Comparison of ENCODE assay signal across 19 cellular contexts in genomic region chr2:241989074-241989473, GRCh38.
A peak's percentile ranks its signal among the peaks of the same experiment; 100 is the strongest.
DNase-seq lines count a peak whose midpoint lies in the region; ATAC-seq and TF ChIP-seq lines count a peak whose summit lies in the region.
"Had no signal": no experiment of that assay in that cellular context is flagged by ENCODE, and none has a peak within 500 bp of the region (broad histone marks: within the 10 kb centered on the region; RNA-seq: fewer than 3 reads in every experiment).

No MANE protein-coding gene starts in this region.

- H3K4me1 ChIP-seq in Peyer's patch, result no peaks in the 10 kb centered on the region
- H3K4me1 ChIP-seq in suprapubic skin, result no peaks in the 10 kb centered on the region

- peaks cover 34% of the 10 kb centered on the region for H3K4me1 Mint-ChIP-seq in memory B cell

- 98% methylated on average over 7 of the region's 7 CpGs for WGBS in suprapubic skin

- H3K4me3 ChIP-seq in Peyer's patch, result no peak overlapping the region
- no peak overlapping the region for H3K4me3 ChIP-seq in suprapubic skin
- H3K4me3 ChIP-seq: BLaER1 treated with 17β-estradiol and CSF1 and Interleukin-3, amounts not matched to agents 10 nM and 100 nM; SK-N-MC had no signal

- TF ChIP-seq POLR2A in Peyer's patch (IDR thresholded peaks at IDR 0.05), result no peak
- TF ChIP-seq POLR2A in suprapubic skin (IDR thresholded peaks at IDR 0.05), result no peak

- H3K4me3 Mint-ChIP-seq in memory B cell, result peak overlapping the region; percentile 51
- H3K4me3 Mint-ChIP-seq: CD8-positive, alpha-beta memory T cell had no signal

- no peaks in the 10 kb centered on the region for H3K27me3 Mint-ChIP-seq in memory B cell

- H3K36me3 ChIP-seq in Peyer's patch (no peaks in the 10 kb centered on the region), suprapubic skin (no peaks in the 10 kb centered on the region)

- H3K27ac Mint-ChIP-seq in memory B cell, result peak overlapping the region; percentile 96

- TF ChIP-seq CTCF in Peyer's patch (IDR thresholded peaks at IDR 0.05) (no peak), suprapubic skin (IDR thresholded peaks at IDR 0.05) (no peak)

- H3K9me3 ChIP-seq in Peyer's patch (no peaks in the 10 kb centered on the region), suprapubic skin (no peaks in the 10 kb centered on the region)

- ATAC-seq in memory B cell (ENCODE audit: low read depth), result peak; percentile 73

- H3K27ac ChIP-seq in Peyer's patch (no peak overlapping the region), suprapubic skin (no peak overlapping the region)
- H3K27ac ChIP-seq: BLaER1 treated with 17β-estradiol and CSF1 and Interleukin-3, amounts not matched to agents 10 nM and 100 nM; KMS-11; SK-N-MC had no signal

- H3K27me3 ChIP-seq in Peyer's patch (no peaks in the 10 kb centered on the region), suprapubic skin (no peaks in the 10 kb centered on the region)
- H3K27me3 ChIP-seq: BLaER1 treated with 17β-estradiol and CSF1 and Interleukin-3, amounts not matched to agents 10 nM and 100 nM had no signal

- TF ChIP-seq EP300 in suprapubic skin (IDR thresholded peaks at IDR 0.05), result no peak

- peaks cover 26% of the 10 kb centered on the region for H3K36me3 Mint-ChIP-seq in memory B cell
- H3K36me3 Mint-ChIP-seq: CD8-positive, alpha-beta memory T cell had no signal

- H3K9me3 Mint-ChIP-seq in memory B cell, result peaks cover 15% of the 10 kb centered on the region
- H3K9me3 Mint-ChIP-seq: CD8-positive, alpha-beta memory T cell had no signal

- DNase-seq in NCI-H526 (lab: John Stamatoyannopoulos, UW) (peak; percentile 18 to 80), NCI-H526 treated with DMSO at 0.1 percent for 48 hours (lab: John Stamatoyannopoulos, UW) (no peak), Peyer's patch (peak; percentile 18 to 52 (median 23)), memory B cell (ENCODE audit: low spot score in 2 of 2) (peak in 1 of 2 donors; percentile 52), suprapubic skin (ENCODE audit: low spot score in 2 of 2) (peak; percentile 27 to 50), cerebellar cortex (ENCODE audit: low spot score) (no peak), globus pallidus (ENCODE audit: low spot score) (no peak), NCI-H69 (lab: John Stamatoyannopoulos, UW) (no peak)
- DNase-seq: CD8-positive, alpha-beta memory T cell; DMS79 treated with DMSO at 0.1 percent for 48 hours; GOT3; NCI-H1048; NCI-H2081 treated with DMSO at 0.1 percent for 48 hours; NCI-H226; NCI-H82; Right ventricle myocardium superior had no signal

Comparison
In these comparisons a context has a peak if more than half of its experiments do, and no peak if none do; other contexts are left out.
1. DNase-seq: peak in NCI-H526 (2 of 2), Peyer's patch (3 of 3) and suprapubic skin (2 of 2); none in NCI-H526 treated with DMSO at 0.1 percent for 48 hours (single experiment), cerebellar cortex (single experiment), globus pallidus (single experiment) and NCI-H69 (single experiment).